1 cellular context compared by ENCODE assay signal in genomic region chr17:41910701-41911391, GRCh38.
TF ChIP-seq lines count a peak whose summit lies in the region.

No MANE protein-coding gene starts in this region.

TF ChIP-seq in K562, 482 proteins besides CTCF, POLR2A, EP300 and RAD21:
- TF ChIP-seq POLR2AphosphoS5 (IDR thresholded peaks at IDR 0.05; ENCODE audit: control insufficient read depth, insufficient read depth, low read depth, low read length) (no peak), RBFOX2 (IDR thresholded peaks at IDR 0.05; ENCODE audit: low read depth, low read length) (peak; percentile 26; the same call in 1 of the 2 replicates)
